In the genomic region with DNA sequence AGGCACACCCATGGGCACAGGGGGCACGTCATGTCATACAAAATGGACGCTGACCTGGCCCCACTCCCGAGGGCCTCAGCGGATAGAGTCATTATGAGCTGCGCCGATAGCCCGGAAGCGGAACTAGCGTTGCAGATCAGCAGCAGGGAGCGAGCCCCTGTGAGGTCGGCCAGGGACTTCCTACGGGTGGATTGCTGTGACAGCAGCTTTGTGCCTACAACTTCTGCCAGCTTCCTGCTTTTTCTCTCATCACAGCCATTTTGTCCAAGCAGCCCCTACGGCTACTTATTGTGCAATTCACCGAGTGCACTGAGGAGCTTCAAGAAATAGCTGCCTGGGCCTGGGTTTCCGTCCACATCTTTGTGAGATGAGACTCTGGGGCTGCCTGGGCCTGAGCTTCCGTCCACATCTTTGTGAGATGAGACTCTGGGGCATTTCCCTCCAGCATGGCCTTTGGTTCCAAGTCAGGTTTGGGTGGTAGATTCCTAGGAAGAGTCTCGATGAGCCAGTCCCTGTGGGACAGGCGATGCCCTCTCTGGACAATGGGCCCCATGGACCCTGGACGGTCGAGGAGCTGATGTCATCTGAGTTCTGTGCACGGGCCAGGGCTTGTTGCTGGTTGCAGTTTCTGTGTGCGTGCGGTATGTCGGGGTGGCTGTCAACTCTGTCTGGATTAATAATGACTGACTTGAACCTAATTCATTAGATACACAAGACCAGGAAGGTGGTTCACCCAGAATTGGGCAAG, we compare ENCODE assay signal across 19 cellular contexts.
DNase-seq lines count a peak whose midpoint lies in the region; ATAC-seq, FAIRE-seq and TF ChIP-seq lines count a peak whose summit lies in the region.
"Had no signal": no experiment of that assay in that cellular context is flagged by ENCODE, and none has a peak within 500 bp of the region (broad histone marks: within the 10 kb centered on the region; RNA-seq: fewer than 3 reads in every experiment).

No MANE protein-coding gene starts in this region.

- H3K4me1 ChIP-seq in K562 (replicated peaks in 1 of 2; ENCODE audit: control insufficient read depth in 2 of 2, insufficient read depth in 2 of 2, low read length in 2 of 2) (peaks cover 0 to 3% of the 10 kb centered on the region in 2 experiments; a peak in 1 of 5 replicates), left lung (peaks cover 5 to 7% of the 10 kb centered on the region in 2 donors)
- H3K4me1 ChIP-seq: SJSA1 had no signal

- peaks cover 4% of the 10 kb centered on the region for H3K9me3 Mint-ChIP-seq in stimulated activated memory B cell treated with anti-CD40 and anti-IgM and Interleukin-4, amounts not matched to agents 10 μg/mL and 1 μg/mL and 100 μg/mL, for 72 hours
- H3K9me3 Mint-ChIP-seq: HFFc6; natural killer cell treated with Interleukin-12 subunit alpha and Interleukin-12 subunit beta and Interleukin-15 and Interleukin-18, amount 100 ng/mL, for 72 hours had no signal

- no peak overlapping the region for H3K9ac ChIP-seq in K562 (ENCODE audit: insufficient read depth in 1 of 2, low read depth in 2 of 2, low read length in 2 of 2)

- H3K36me3 ChIP-seq in K562 (ENCODE audit: control insufficient read depth, insufficient read depth, low read length) (no peaks in the 10 kb centered on the region), left lung (no peaks in the 10 kb centered on the region)
- H3K36me3 ChIP-seq: SJSA1 had no signal

- no peaks in the 10 kb centered on the region for H3K27me3 ChIP-seq in K562 (ENCODE audit: control insufficient read depth in 2 of 2, insufficient read depth in 2 of 2, low read length in 2 of 2)
- no peaks in the 10 kb centered on the region for H3K27me3 ChIP-seq in left lung
- H3K27me3 ChIP-seq: SJSA1 had no signal

- no peak for TF ChIP-seq EP300 in K562 (IDR thresholded peaks at IDR 0.05; ENCODE audit: low read length)

- 65% methylated on average over 16 of the region's 24 CpGs for WGBS in K562 (ENCODE audit: insufficient coverage, low coverage, missing lambda C conversion rate)

- no peak overlapping the region for H3K4me3 Mint-ChIP-seq in stimulated activated memory B cell treated with anti-CD40 and anti-IgM and Interleukin-4, amounts not matched to agents 10 μg/mL and 1 μg/mL and 100 μg/mL, for 72 hours
- H3K4me3 Mint-ChIP-seq: HFFc6; mesothelial cell of epicardium; natural killer cell treated with Interleukin-12 subunit alpha and Interleukin-12 subunit beta and Interleukin-15 and Interleukin-18, amount 100 ng/mL, for 72 hours had no signal

- no peak overlapping the region for H3K4me2 ChIP-seq in K562 (ENCODE audit: insufficient read depth, low read length)

- no peak overlapping the region for H2AFZ ChIP-seq in K562 (ENCODE audit: low read depth, low read length)

- POLR2A ChIA-PET in K562 (lab: Yijun Ruan, JAX): interaction anchor here (0.6 to 1.4 kb wide), 3 partner anchors 10 to 49 kb away, joined by 3 read pairs; no protein-coding TSS in a partner anchor

- in situ Hi-C loops in K562 (cut with MboI): no loop called here

- TF ChIP-seq CTCF in K562 (IDR thresholded peaks at IDR 0.05 in 2 of 3, conservative IDR thresholded peaks at IDR 0.05 in 1 of 3; ENCODE audit: insufficient read depth in 2 of 3, low read depth in 1 of 3, low read length in 3 of 3): no peak
- TF ChIP-seq CTCF in left lung (IDR thresholded peaks at IDR 0.05): no peak

- no peaks in the 10 kb centered on the region for H3K4me1 Mint-ChIP-seq in stimulated activated memory B cell treated with anti-CD40 and anti-IgM and Interleukin-4, amounts not matched to agents 10 μg/mL and 1 μg/mL and 100 μg/mL, for 72 hours

- no peaks in the 10 kb centered on the region for H3K9me1 ChIP-seq in K562 (ENCODE audit: control insufficient read depth, insufficient read depth, low read length)

- TF ChIP-seq RAD21 in K562 (CRISPR knock-in tag; conservative IDR thresholded peaks at IDR 0.05 in 1 of 2, IDR thresholded peaks at IDR 0.05 in 1 of 2): no peak

- no peak overlapping the region for H3K27ac ChIP-seq in K562 (ENCODE audit: extremely low read depth, low read depth, low read length)
- no peak overlapping the region for H3K27ac ChIP-seq in left lung
- H3K27ac ChIP-seq: SJSA1 had no signal

- H3K79me2 ChIP-seq in K562 (ENCODE audit: control insufficient read depth, insufficient read depth, low read length): no peaks in the 10 kb centered on the region

- H3K36me3 Mint-ChIP-seq in stimulated activated memory B cell treated with anti-CD40 and anti-IgM and Interleukin-4, amounts not matched to agents 10 μg/mL and 1 μg/mL and 100 μg/mL, for 72 hours: no peaks in the 10 kb centered on the region
- H3K36me3 Mint-ChIP-seq: mesothelial cell of epicardium; natural killer cell treated with Interleukin-12 subunit alpha and Interleukin-12 subunit beta and Interleukin-15 and Interleukin-18, amount 100 ng/mL, for 72 hours had no signal

- no peak for TF ChIP-seq POLR2A in K562 (conservative IDR thresholded peaks at IDR 0.05)

- DNase-seq in MV-4-11 (lab: John Stamatoyannopoulos, UW): peak; percentile 70
- no peak for DNase-seq in K562 (ENCODE audit: extremely low read depth in 1 of 4, low spot score in 3 of 4)
- DNase-seq in left lung: peak in 1 of 2 donors; percentile 56
- no peak for DNase-seq in NCI-H128 (lab: John Stamatoyannopoulos, UW; ENCODE audit: unreplicated experiment)
- no peak for DNase-seq in SKM-1 (lab: John Stamatoyannopoulos, UW; ENCODE audit: unreplicated experiment)
- no peak for DNase-seq in DMS153 (lab: John Stamatoyannopoulos, UW)
- DNase-seq: activated CD8-positive, alpha-beta memory T cell treated with anti-CD3 and anti-CD28 coated beads for 24 hours; dermis blood vessel endothelial cell; foreskin fibroblast; HFFc6; kidney; NCI-H1436 treated with DMSO at 0.1 percent for 48 hours; NCI-H69; posterior cingulate gyrus; T-helper 9 cell had no signal

- no peak for FAIRE-seq in K562 (lab: Jason Lieb, UNC)
- FAIRE-seq: kidney had no signal

- no peaks in the 10 kb centered on the region for H3K27me3 Mint-ChIP-seq in stimulated activated memory B cell treated with anti-CD40 and anti-IgM and Interleukin-4, amounts not matched to agents 10 μg/mL and 1 μg/mL and 100 μg/mL, for 72 hours
- H3K27me3 Mint-ChIP-seq: natural killer cell treated with Interleukin-12 subunit alpha and Interleukin-12 subunit beta and Interleukin-15 and Interleukin-18, amount 100 ng/mL, for 72 hours had no signal

- H4K20me1 ChIP-seq in K562 (replicated peaks; ENCODE audit: control insufficient read depth, insufficient read depth, low read length): no peaks in the 10 kb centered on the region

- H3K4me3 ChIP-seq in K562 (no peak overlapping the region), left lung (no peak overlapping the region)
- H3K4me3 ChIP-seq: SJSA1 had no signal

- no TSS peak for BruUV-seq in K562 (replicated peaks; lab: Mats Ljungman, UMichigan)

- no peaks in the 10 kb centered on the region for H3K9me3 ChIP-seq in K562 (replicated peaks; ENCODE audit: control insufficient read depth, insufficient read depth, low read depth, low read length)
- H3K9me3 ChIP-seq in left lung: no peaks in the 10 kb centered on the region
- H3K9me3 ChIP-seq: SJSA1 had no signal

- intact Hi-C loops in K562 (cut with micrococcal nuclease) (no loop called here), left lung (cut with DNase I) (loop anchor here in 1 of 2 donors (10.0 kb wide), 1 partner anchor 80 kb away; no protein-coding TSS in a partner anchor)

- peak overlapping the region; percentile 56 for H3K27ac Mint-ChIP-seq in stimulated activated memory B cell treated with anti-CD40 and anti-IgM and Interleukin-4, amounts not matched to agents 10 μg/mL and 1 μg/mL and 100 μg/mL, for 72 hours
- H3K27ac Mint-ChIP-seq: HFFc6; natural killer cell treated with Interleukin-12 subunit alpha and Interleukin-12 subunit beta and Interleukin-15 and Interleukin-18, amount 100 ng/mL, for 72 hours had no signal

- CTCF ChIA-PET in K562 (lab: Yijun Ruan, JAX; ENCODE audit: low intra/inter-chr PET ratio): no interaction called here

- ATAC-seq in K562: no peak
- peak; percentile 31 for ATAC-seq in left lung
- ATAC-seq in stimulated activated memory B cell treated with anti-CD40 and anti-IgM and Interleukin-4, amounts not matched to agents 10 μg/mL and 1 μg/mL and 100 μg/mL, for 72 hours: no peak

TF ChIP-seq in K562, 482 proteins besides CTCF, POLR2A, EP300 and RAD21:
- TF ChIP-seq, protein P1, sequence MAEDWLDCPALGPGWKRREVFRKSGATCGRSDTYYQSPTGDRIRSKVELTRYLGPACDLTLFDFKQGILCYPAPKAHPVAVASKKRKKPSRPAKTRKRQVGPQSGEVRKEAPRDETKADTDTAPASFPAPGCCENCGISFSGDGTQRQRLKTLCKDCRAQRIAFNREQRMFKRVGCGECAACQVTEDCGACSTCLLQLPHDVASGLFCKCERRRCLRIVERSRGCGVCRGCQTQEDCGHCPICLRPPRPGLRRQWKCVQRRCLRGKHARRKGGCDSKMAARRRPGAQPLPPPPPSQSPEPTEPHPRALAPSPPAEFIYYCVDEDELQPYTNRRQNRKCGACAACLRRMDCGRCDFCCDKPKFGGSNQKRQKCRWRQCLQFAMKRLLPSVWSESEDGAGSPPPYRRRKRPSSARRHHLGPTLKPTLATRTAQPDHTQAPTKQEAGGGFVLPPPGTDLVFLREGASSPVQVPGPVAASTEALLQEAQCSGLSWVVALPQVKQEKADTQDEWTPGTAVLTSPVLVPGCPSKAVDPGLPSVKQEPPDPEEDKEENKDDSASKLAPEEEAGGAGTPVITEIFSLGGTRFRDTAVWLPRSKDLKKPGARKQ (CRISPR knock-in tag; IDR thresholded peaks at IDR 0.05): no peak
- TF ChIP-seq ZNF212 (CRISPR knock-in tag; IDR thresholded peaks at IDR 0.05): no peak
- TF ChIP-seq CEBPB (tag; IDR thresholded peaks at IDR 0.05): 0 out of 2 replicates have a peak, but pooled peaks have one; percentile 30
TF ChIP-seq in K562: peak in this region for 1.
